18 cellular contexts compared by ENCODE assay signal in genomic region chr19:412356-413355, GRCh38. TPM values are rescaled to one million over a fixed set of nuclear protein-coding genes. Genes with fewer than 3 reads are reported as not detected.
DNase-seq lines count a peak whose midpoint lies in the region; ATAC-seq and FAIRE-seq lines count a peak whose summit lies in the region.
"Had no signal": no experiment of that assay in that cellular context is flagged by ENCODE, and none has a peak within 500 bp of the region (broad histone marks: within the 10 kb centered on the region; RNA-seq: fewer than 3 reads in every experiment).

No MANE protein-coding gene starts in this region.

- no peak overlapping the region for H3K14ac ChIP-seq in mesenchymal stem cell (ENCODE audit: low read length in 2 of 2)

- no peak overlapping the region for H2BK5ac ChIP-seq in mesenchymal stem cell (ENCODE audit: low read depth, low read length, poor library complexity, severe bottlenecking)

- no peak overlapping the region for H2AFZ ChIP-seq in mesenchymal stem cell (ENCODE audit: low read depth, low read length)

- no peaks in the 10 kb centered on the region for H3K9me3 ChIP-seq in mesenchymal stem cell (ENCODE audit: control insufficient read depth, low read length)

- H3K23ac ChIP-seq in mesenchymal stem cell (ENCODE audit: low read length in 2 of 2), result peak overlapping the region in 1 of 2 experiments; percentile 9

- H2AK5ac ChIP-seq in mesenchymal stem cell (ENCODE audit: low read length, severe bottlenecking), result no peak overlapping the region

- no peaks in the 10 kb centered on the region for H3K36me3 ChIP-seq in mesenchymal stem cell (ENCODE audit: control insufficient read depth in 1 of 2, insufficient read depth in 2 of 2, low read depth in 1 of 2, low read length in 2 of 2)

- no peak overlapping the region for H2BK12ac ChIP-seq in mesenchymal stem cell (ENCODE audit: low read length in 2 of 2)

- WGBS in mesenchymal stem cell, result 62% methylated on average over 32 of the region's 36 CpGs

- H3K4ac ChIP-seq in mesenchymal stem cell (ENCODE audit: low read depth in 1 of 2, low read length in 2 of 2), result no peak overlapping the region

- no peak overlapping the region for H3K18ac ChIP-seq in mesenchymal stem cell (ENCODE audit: low read depth in 1 of 2, low read length in 2 of 2)

- H3K27ac ChIP-seq in mesenchymal stem cell (ENCODE audit: low read length, poor library complexity, severe bottlenecking), result no peak overlapping the region

- no peaks in the 10 kb centered on the region for H3K79me1 ChIP-seq in mesenchymal stem cell (replicated peaks; ENCODE audit: low read length, poor library complexity, severe bottlenecking)

- no peak overlapping the region for H2BK120ac ChIP-seq in mesenchymal stem cell (ENCODE audit: low read depth, low read length)

- peak overlapping the region; percentile 53 for H4K91ac ChIP-seq in mesenchymal stem cell (ENCODE audit: low read length)

- no peak overlapping the region for H3K4me3 ChIP-seq in mesenchymal stem cell (ENCODE audit: insufficient read depth in 1 of 2, low read depth in 1 of 2, low read length in 2 of 2)
- H3K4me3 ChIP-seq: GM12878 had no signal

- H3K9ac ChIP-seq in mesenchymal stem cell (ENCODE audit: low read length), result no peak overlapping the region

- ATAC-seq in HG03565 (IDR thresholded peaks at IDR 0.05; ENCODE audit: unreplicated experiment) (no peak), GM21723 (IDR thresholded peaks at IDR 0.05; ENCODE audit: unreplicated experiment) (no peak)
- ATAC-seq: activated naive CD8-positive, alpha-beta T cell treated with anti-CD3 and anti-CD28 coated beads, Interleukin-2, amount 50 U/mL, for 24 hours; GM12878 had no signal

- no peak overlapping the region for H2BK15ac ChIP-seq in mesenchymal stem cell (ENCODE audit: low read depth, poor library complexity, severe bottlenecking)

- DNase-seq in NCI-H2107 (lab: John Stamatoyannopoulos, UW) (peak; percentile 44), ecto neural progenitor cell (ENCODE audit: low spot score) (peak; percentile 76), mesenchymal stem cell (peak; percentile 20), NCI-H1436 treated with DMSO at 0.1 percent for 48 hours (lab: John Stamatoyannopoulos, UW) (no peak)
- DNase-seq: activated CD4-positive, alpha-beta T cell treated with anti-CD3 and anti-CD28 coated beads for 48 hours; activated naive CD8-positive, alpha-beta T cell treated with anti-CD3 and anti-CD28 coated beads, Interleukin-2, amount 50 U/mL, for 24 hours; C1 segment of cervical spinal cord; cerebellar nuclear complex; HCEC 1CT; KG1; RPMI8226; T-helper 2 cell had no signal

- peak; percentile 19 for FAIRE-seq in G401.6 (lab: Jason Lieb, UNC)
- FAIRE-seq: frontal cortex, GM12878, islet of Langerhans had no signal

- H3K4me2 ChIP-seq in mesenchymal stem cell (ENCODE audit: low read length, poor library complexity, severe bottlenecking), result no peak overlapping the region

- no peak overlapping the region for H4K8ac ChIP-seq in mesenchymal stem cell (ENCODE audit: low read length)

- peaks cover 55 to 70% of the 10 kb centered on the region in 2 experiments for H3K27me3 ChIP-seq in mesenchymal stem cell (ENCODE audit: control insufficient read depth in 1 of 2, insufficient read depth in 1 of 2, low read length in 2 of 2)

- peaks cover 16% of the 10 kb centered on the region for H3K4me1 ChIP-seq in mesenchymal stem cell (ENCODE audit: control insufficient read depth, insufficient read depth, low read depth, low read length)

RNA-seq across cellular contexts. Expression of gene C2CD4C, which starts 3.7 kb away (rescaled TPM):
- polyA plus RNA-seq in mesenchymal stem cell (2013, experiment 1 of 2), result 0.35 TPM
- polyA plus RNA-seq in mesenchymal stem cell (2013, experiment 2 of 2), result 0.37 TPM
- polyA plus RNA-seq: GM12878 had no signal

RNA-seq across cellular contexts. Expression of gene SHC2, which starts 48.2 kb away (rescaled TPM):
- polyA plus RNA-seq in mesenchymal stem cell (2013, experiment 1 of 2), result 23.8 TPM
- polyA plus RNA-seq in mesenchymal stem cell (2013, experiment 2 of 2), result 24.7 TPM
- polyA plus RNA-seq: GM12878 had no signal
